1 cellular context compared by ENCODE assay signal in the genomic region with DNA sequence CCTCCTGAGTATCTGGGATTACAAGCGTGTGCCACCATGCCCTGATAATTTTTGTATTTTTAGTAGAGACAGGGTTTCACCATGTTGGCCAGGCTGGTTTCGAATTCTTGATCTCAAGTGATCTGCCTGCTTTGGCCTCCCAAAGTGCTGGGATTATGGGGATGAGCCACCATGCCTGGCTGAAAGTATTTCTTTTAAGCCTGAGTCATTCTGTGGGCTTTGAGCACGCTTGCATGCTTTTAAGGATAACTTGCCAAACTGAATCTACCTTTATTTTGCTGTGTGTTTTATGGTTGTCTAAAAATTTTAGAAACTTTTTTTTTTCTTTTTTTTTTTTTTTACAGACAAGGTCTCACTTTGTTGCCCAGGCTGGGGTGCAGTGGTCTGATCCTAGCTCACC.
TF ChIP-seq lines count a peak whose summit lies in the region.

No MANE protein-coding gene starts in this region.

TF ChIP-seq in IMR-90, 13 proteins besides CTCF, POLR2A, EP300 and RAD21 (continued from another document):
- TF ChIP-seq ELK1 (IDR thresholded peaks at IDR 0.05; ENCODE audit: borderline replicate concordance, low read depth, low read length) (no peak), SMC3 (IDR thresholded peaks at IDR 0.05; ENCODE audit: low read depth, low read length) (no peak), MAZ (IDR thresholded peaks at IDR 0.05; ENCODE audit: borderline replicate concordance, low read depth, low read length) (no peak), FOS (IDR thresholded peaks at IDR 0.05; ENCODE audit: low read depth, low read length) (no peak), USF2 (IDR thresholded peaks at IDR 0.05; ENCODE audit: low read depth, low read length) (no peak), CHD1 (IDR thresholded peaks at IDR 0.05; ENCODE audit: low read depth, low read length) (no peak), BHLHE40 (IDR thresholded peaks at IDR 0.05; ENCODE audit: low read depth, low read length) (no peak), NFE2L2 (IDR thresholded peaks at IDR 0.05; ENCODE audit: low read depth, low read length) (no peak)
